Comparison of ENCODE assay signal across 15 cellular contexts in genomic region chr15:62099171-62099601, GRCh38. TPM values are rescaled to one million over a fixed set of nuclear protein-coding genes. Genes with fewer than 3 reads are reported as not detected.
A peak's percentile ranks its signal among the peaks of the same experiment; 100 is the strongest.
DNase-seq lines count a peak whose midpoint lies in the region; ATAC-seq, FAIRE-seq and TF ChIP-seq lines count a peak whose summit lies in the region.
"Had no signal": no experiment of that assay in that cellular context is flagged by ENCODE, and none has a peak within 500 bp of the region (broad histone marks: within the 10 kb centered on the region; RNA-seq: fewer than 3 reads in every experiment).

No MANE protein-coding gene starts in this region.

- H3K9me3 ChIP-seq in MG63, result no peaks in the 10 kb centered on the region
- H3K9me3 ChIP-seq: ovary had no signal

- intact Hi-C loops in left colon (cut with DNase I, micrococcal nuclease), result no loop called here

- in situ Hi-C loops in astrocyte of the spinal cord (cut with HindIII; ENCODE audit: low sequenced_read_pairs), result no loop called here

- DNase-seq in CD1c-positive myeloid dendritic cell (ENCODE audit: extremely low spot score) (peak; percentile 6), MG63 (peak; percentile 7), astrocyte of the spinal cord (ENCODE audit: low read depth, low spot score) (peak; percentile 72), left colon (no peak), HTR-8/SVneo (ENCODE audit: insufficient read length, low spot score) (no peak), cerebellar nuclear complex (lab: John Stamatoyannopoulos, UW) (no peak)
- DNase-seq: kidney glomerular epithelial cell; NCI-H526 treated with DMSO at 0.1 percent for 48 hours; ovary; stimulated activated CD4-positive, alpha-beta T cell treated with anti-CD3 and anti-CD28 coated beads, Interleukin-2, amount 100 ng/mL, for 48 hours; T-helper 1 cell had no signal

- no peak for TF ChIP-seq CTCF in astrocyte of the spinal cord (IDR thresholded peaks at IDR 0.05; ENCODE audit: low read depth, low read length)

- H3K4me3 ChIP-seq in MG63, result no peak overlapping the region
- no peak overlapping the region for H3K4me3 ChIP-seq in astrocyte of the spinal cord (ENCODE audit: low read depth, low read length)
- H3K4me3 ChIP-seq: K562, ovary had no signal

- ATAC-seq in left colon (peak; percentile 58), HG03432 (IDR thresholded peaks at IDR 0.05; ENCODE audit: unreplicated experiment) (no peak), HG03442 (IDR thresholded peaks at IDR 0.05; ENCODE audit: unreplicated experiment) (no peak)
- ATAC-seq: K562 had no signal

- no peak for FAIRE-seq in HTR-8/SVneo (lab: Jason Lieb, UNC)
- FAIRE-seq: K562 had no signal

- H3K36me3 ChIP-seq in MG63, result no peaks in the 10 kb centered on the region
- H3K36me3 ChIP-seq: ovary had no signal

- no peaks in the 10 kb centered on the region for H3K27me3 ChIP-seq in MG63
- H3K27me3 ChIP-seq: ovary had no signal

RNA-seq across cellular contexts. Expression of gene C2CD4A, which starts 32.4 kb away (rescaled TPM):
- total RNA-seq in MG63 (2014; rRNA removed; shearing (Covaris generic); ENCODE audit: low replicate concordance), result not detected in 2 replicates
- total RNA-seq in left colon, result 1 to 10 TPM in 1 of 2 donors, under 1 TPM in 1; 0.22 to 1.1 TPM
- total RNA-seq: K562, subcutaneous adipose tissue had no signal

RNA-seq across cellular contexts. Expression of gene VPS13C, which starts 38.9 kb away (rescaled TPM):
- 7.9 and 13.0 TPM in 2 replicates for total RNA-seq in MG63 (2014; rRNA removed; shearing (Covaris generic); ENCODE audit: low replicate concordance)
- 10 to 100 TPM; 55.2 to 57.2 TPM for total RNA-seq in left colon

Comparison
In these comparisons a context has a peak if more than half of its experiments do, and no peak if none do; other contexts are left out.
1. DNase-seq: peak in CD1c-positive myeloid dendritic cell (single experiment), MG63 (single experiment) and astrocyte of the spinal cord (single experiment); none in left colon (0 of 2), HTR-8/SVneo (single experiment) and cerebellar nuclear complex (0 of 2).